ENCODE assay signal across 8 cellular contexts in genomic region chr2:112275887-112276773, GRCh38. TPM values are rescaled to one million over a fixed set of nuclear protein-coding genes. Genes with fewer than 3 reads are reported as not detected.
DNase-seq lines count a peak whose midpoint lies in the region; ATAC-seq and TF ChIP-seq lines count a peak whose summit lies in the region.

No MANE protein-coding gene starts in this region.

- H3K27ac ChIP-seq in heart left ventricle: peak overlapping the region; percentile 96 to 100 (median 100)

- intact Hi-C loops in heart left ventricle (cut with DNase I) (loop anchor here in 6 of 10 donors (1.0 to 10.0 kb wide), 5 partner anchors 21 to 309 kb away; partner anchors contain the start of genes CHCHD5 (in 3 of the 6), ZC3H8 (in 3 of the 6) and TMEM87B (in 2 of the 6)), posterior cingulate gyrus (cut with DNase I) (no loop called here)

- 1 to 2% (median 1%) methylated on average over 25 to 66 of the region's 66 CpGs for WGBS in heart left ventricle, 4 donors

- no peaks in the 10 kb centered on the region for H3K36me3 Mint-ChIP-seq in type B pancreatic cell

- no peaks in the 10 kb centered on the region for H3K9me3 Mint-ChIP-seq in type B pancreatic cell

- H3K27me3 ChIP-seq in adipocyte (replicated peaks; ENCODE audit: control insufficient read depth, insufficient read depth, low read length) (no peaks in the 10 kb centered on the region), heart left ventricle (no peaks in the 10 kb centered on the region)

- peak; percentile 38 to 87 for TF ChIP-seq POLR2A in heart left ventricle (IDR thresholded peaks at IDR 0.05)

- ATAC-seq in HG02623 (IDR thresholded peaks at IDR 0.05; ENCODE audit: unreplicated experiment) (peak; percentile 37), heart left ventricle (peak; percentile 72 to 92 (median 87))

- H3K27me3 Mint-ChIP-seq in type B pancreatic cell: no peaks in the 10 kb centered on the region

- peak overlapping the region; percentile 73 for H3K4me3 ChIP-seq in GM12865 (ENCODE audit: low read depth, low read length)
- H3K4me3 ChIP-seq in adipocyte (ENCODE audit: low read length): peak overlapping the region; percentile 98
- H3K4me3 ChIP-seq in heart left ventricle: peak overlapping the region; percentile 79 to 99 (median 86)

- peaks cover 16% of the 10 kb centered on the region for H3K4me1 Mint-ChIP-seq in type B pancreatic cell (ENCODE audit: unreplicated experiment)

- H3K4me3 Mint-ChIP-seq in type B pancreatic cell: peak overlapping the region; percentile 93

- H3K9me3 ChIP-seq in adipocyte (ENCODE audit: control insufficient read depth, low read length) (no peaks in the 10 kb centered on the region), heart left ventricle (no peaks in the 10 kb centered on the region)

- no peak for TF ChIP-seq CTCF in GM12865 (IDR thresholded peaks at IDR 0.05; ENCODE audit: insufficient read depth, low read depth, low read length, missing control alignments)
- TF ChIP-seq CTCF in heart left ventricle (IDR thresholded peaks at IDR 0.05): peak in 1 of 12 donors; percentile 5
- no peak for TF ChIP-seq CTCF in type B pancreatic cell (conservative IDR thresholded peaks at IDR 0.05)

- H3K4me1 ChIP-seq in adipocyte (ENCODE audit: control insufficient read depth, insufficient read depth, low read length) (peaks cover 17% of the 10 kb centered on the region), heart left ventricle (peaks cover 0 to 25% (median 9%) of the 10 kb centered on the region in 12 donors)

- H3K9ac ChIP-seq in adipocyte (ENCODE audit: low read length): peak overlapping the region; percentile 100

- H3K27ac Mint-ChIP-seq in type B pancreatic cell: peak overlapping the region; percentile 96

- H3K36me3 ChIP-seq in adipocyte (ENCODE audit: control insufficient read depth, insufficient read depth, low read length, severe bottlenecking): no peaks in the 10 kb centered on the region
- no peaks in the 10 kb centered on the region for H3K36me3 ChIP-seq in heart left ventricle

- peak; percentile 90 for DNase-seq in GM12865 (ENCODE audit: low read depth)
- DNase-seq in NCI-H1092 treated with DMSO at 0.1 percent for 48 hours (lab: John Stamatoyannopoulos, UW): peak; percentile 63
- peak; percentile 87 for DNase-seq in SW480 (ENCODE audit: low spot score)
- DNase-seq in adipocyte (ENCODE audit: low read depth): peak; percentile 91
- DNase-seq in heart left ventricle: peak; percentile 92 to 94 (median 94)
- DNase-seq in posterior cingulate gyrus: peak; percentile 71 to 96 (median 80)
- DNase-seq in type B pancreatic cell (ENCODE audit: extremely low spot score, unreplicated experiment): peak; percentile 84

RNA-seq across cellular contexts. Expression of gene ZC3H6, which starts 0.7 kb away (rescaled TPM):
- total RNA-seq in heart left ventricle: 10 to 100 TPM; 11.3 to 30.1 (median 18.0) TPM
- 10 to 100 TPM in 1 of 2 donors, 1 to 10 TPM in 1; 1.5 to 11.7 TPM for polyA plus RNA-seq in heart left ventricle
- total RNA-seq in type B pancreatic cell (ENCODE audit: low replicate concordance): 5.5 and 10.1 TPM in 2 replicates

RNA-seq across cellular contexts. Expression of gene ZC3H8, which starts 21.3 kb away (rescaled TPM):
- total RNA-seq in heart left ventricle (10 to 100 TPM in 3 of 9 donors, 1 to 10 TPM in 6; 5.1 to 12.2 (median 8.1) TPM), type B pancreatic cell (ENCODE audit: low replicate concordance) (12.6 and 20.7 TPM in 2 replicates)
- 1 to 10 TPM; 6.3 to 7.8 TPM for polyA plus RNA-seq in heart left ventricle

Comparison
In these comparisons a context has a peak if more than half of its experiments do, and no peak if none do; other contexts are left out.
1. Peak in every context shown above with its lines: DNase-seq, ATAC-seq, H3K4me3 ChIP-seq and H3K27ac ChIP-seq.